In the genomic region with DNA sequence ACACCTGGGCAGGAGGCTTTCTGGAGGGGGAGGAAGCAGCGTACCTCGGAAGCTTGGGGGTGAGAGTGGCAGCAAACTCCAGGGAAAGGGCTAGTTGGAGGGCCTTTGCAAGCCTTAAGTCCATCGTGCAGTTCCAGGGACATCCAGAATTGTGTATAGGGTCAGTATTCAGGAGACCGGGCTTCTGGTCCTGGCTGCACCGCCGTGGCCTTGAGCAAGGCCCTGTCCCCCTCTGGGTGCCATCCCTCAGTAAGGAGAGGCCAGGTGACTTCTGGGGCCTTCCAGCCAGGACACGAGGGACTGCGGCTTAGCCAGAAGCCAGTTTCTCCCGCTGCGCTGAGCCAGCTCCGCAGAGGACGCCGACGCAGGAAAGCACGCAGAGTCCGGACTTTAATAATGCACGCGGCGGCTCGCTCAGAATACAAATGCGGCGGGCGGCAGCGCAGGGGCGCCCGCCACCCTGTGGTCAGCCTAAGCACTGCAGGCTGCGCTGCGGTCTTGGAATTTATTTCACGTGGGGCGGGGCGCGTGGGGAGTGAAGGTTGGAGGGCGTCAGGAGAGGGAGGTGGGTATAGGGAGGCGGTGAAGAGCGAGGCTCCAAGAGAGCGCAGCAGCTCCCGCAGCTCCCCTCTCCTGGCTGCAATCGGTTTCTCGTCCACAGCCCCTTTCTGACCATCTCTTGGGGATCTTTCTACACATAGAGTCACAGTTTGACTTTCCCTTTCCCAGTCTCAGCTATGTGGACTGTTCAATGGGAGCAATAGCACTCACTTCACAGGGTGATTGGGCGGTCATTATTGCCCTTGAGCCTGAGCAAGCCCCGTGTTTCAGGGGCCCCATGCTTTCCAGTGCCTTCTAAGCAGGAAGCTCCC, we compare ENCODE assay signal across 8 cellular contexts.
DNase-seq lines count a peak whose midpoint lies in the region; ATAC-seq, FAIRE-seq and TF ChIP-seq lines count a peak whose summit lies in the region.

No MANE protein-coding gene starts in this region.

- peak; percentile 84 for ATAC-seq in HG02870 (IDR thresholded peaks at IDR 0.05; ENCODE audit: unreplicated experiment)

- peak; percentile 79 for FAIRE-seq in GM12892 (lab: Jason Lieb, UNC)

- no peak for TF ChIP-seq POLR2A in GM12892 (IDR thresholded peaks at IDR 0.05; ENCODE audit: low read depth, low read length)

- peak; percentile 31 for DNase-seq in 8988T
- peak; percentile 55 for DNase-seq in GM12892 (ENCODE audit: insufficient read length)
- DNase-seq in NCI-H2029 treated with DMSO at 0.1 percent for 48 hours (lab: John Stamatoyannopoulos, UW), result peak; percentile 12
- DNase-seq in activated CD4-positive, CD25-positive, alpha-beta regulatory T cell (lab: John Stamatoyannopoulos, UW), result peak; percentile 17 to 30 (median 26)
- peak; percentile 52 for DNase-seq in cerebellum (ENCODE audit: low spot score)
- peak; percentile 84 for DNase-seq in left kidney (ENCODE audit: low read depth, low spot score)
- DNase-seq in stimulated activated CD4-positive, alpha-beta T cell treated with anti-CD3 and anti-CD28 coated beads, Interleukin-4, amount 100 ng/mL, for 24 hours, result peak; percentile 57

Comparison
In these comparisons a context has a peak if more than half of its experiments do, and no peak if none do; other contexts are left out.
1. Peak in every context shown above with its lines: DNase-seq and ATAC-seq.
2. DNase-seq: peak in every context shown above with its lines; median percentile 84 in left kidney; 57 in stimulated activated CD4-positive, alpha-beta T cell treated with anti-CD3 and anti-CD28 coated beads, Interleukin-4, amount 100 ng/mL, for 24 hours; 55 in GM12892; 52 in cerebellum; 31 in 8988T; 26 in activated CD4-positive, CD25-positive, alpha-beta regulatory T cell; 12 in NCI-H2029 treated with DMSO at 0.1 percent for 48 hours.